Comparison of ENCODE assay signal across 11 cellular contexts in the genomic region with DNA sequence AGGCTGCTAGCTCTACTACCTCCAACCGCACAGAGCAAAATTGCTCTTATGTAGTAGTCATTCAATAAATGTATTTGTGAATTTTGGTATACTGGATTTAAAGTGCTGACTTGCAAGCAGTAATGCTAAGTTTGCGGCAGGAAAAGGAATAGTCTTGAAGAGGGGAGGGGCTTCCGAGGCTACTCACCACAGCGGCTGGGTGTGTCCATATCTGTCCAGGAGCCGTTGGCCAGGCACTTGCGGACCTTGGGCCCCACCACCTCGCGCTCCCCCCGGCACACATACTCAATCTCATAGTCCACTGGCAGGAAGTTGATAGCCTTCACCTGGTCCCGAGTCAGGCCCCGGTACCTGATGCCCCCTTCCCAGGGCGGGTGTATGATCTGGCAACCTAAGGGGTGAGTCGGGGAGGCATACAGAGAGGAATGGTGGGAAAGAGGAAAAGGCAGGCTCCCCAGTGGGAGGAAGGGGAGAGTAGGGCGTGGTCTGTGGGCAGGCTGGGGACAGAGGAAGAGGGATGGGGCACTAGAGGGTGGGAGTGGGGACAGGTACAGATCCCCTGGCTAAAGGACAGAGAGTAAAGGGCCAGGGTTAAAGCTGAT. TPM values are rescaled to one million over a fixed set of nuclear protein-coding genes. Genes with fewer than 3 reads are reported as not detected.
A peak's percentile ranks its signal among the peaks of the same experiment; 100 is the strongest.
DNase-seq lines count a peak whose midpoint lies in the region; ATAC-seq lines count a peak whose summit lies in the region.
"Had no signal": no experiment of that assay in that cellular context is flagged by ENCODE, and none has a peak within 500 bp of the region (broad histone marks: within the 10 kb centered on the region; RNA-seq: fewer than 3 reads in every experiment).

No MANE protein-coding gene starts in this region.

- no peak overlapping the region for H3K27ac ChIP-seq in iPS-18a (ENCODE audit: low read length)

- H3K9me3 ChIP-seq in iPS-18a (ENCODE audit: control insufficient read depth, low read depth, low read length), result no peaks in the 10 kb centered on the region

- ATAC-seq in stimulated activated naive CD8-positive, alpha-beta T cell treated with anti-CD3 and anti-CD28 coated beads, Interleukin-15, Interleukin-2, amounts not matched to agents 100 U/mL and 50 U/mL, for 24 hours, result no peak

- H3K27me3 Mint-ChIP-seq in stimulated activated naive CD8-positive, alpha-beta T cell treated with anti-CD3 and anti-CD28 coated beads, Interleukin-15, Interleukin-2, amounts not matched to agents 100 ng/mL and 50 ng/mL, for 24 hours, result peaks cover 13% of the 10 kb centered on the region
- H3K27me3 Mint-ChIP-seq in activated naive CD8-positive, alpha-beta T cell treated with anti-CD3 and anti-CD28 coated beads for 36 hours, result peaks cover 10% of the 10 kb centered on the region

- H3K4me1 ChIP-seq in iPS-18a (ENCODE audit: control insufficient read depth, low read depth, low read length), result peaks cover 35% of the 10 kb centered on the region

- peak overlapping the region; percentile 74 for H3K27ac Mint-ChIP-seq in stimulated activated naive CD8-positive, alpha-beta T cell treated with anti-CD3 and anti-CD28 coated beads, Interleukin-15, Interleukin-2, amounts not matched to agents 100 ng/mL and 50 ng/mL, for 24 hours
- H3K27ac Mint-ChIP-seq in activated naive CD8-positive, alpha-beta T cell treated with anti-CD3 and anti-CD28 coated beads for 36 hours, result no peak overlapping the region

- peak overlapping the region; percentile 87 for H3K4me3 Mint-ChIP-seq in stimulated activated naive CD8-positive, alpha-beta T cell treated with anti-CD3 and anti-CD28 coated beads, Interleukin-15, Interleukin-2, amounts not matched to agents 100 ng/mL and 50 ng/mL, for 24 hours
- peak overlapping the region; percentile 80 for H3K4me3 Mint-ChIP-seq in activated naive CD8-positive, alpha-beta T cell treated with anti-CD3 and anti-CD28 coated beads for 36 hours

- H3K36me3 Mint-ChIP-seq in stimulated activated naive CD8-positive, alpha-beta T cell treated with anti-CD3 and anti-CD28 coated beads, Interleukin-15, Interleukin-2, amounts not matched to agents 100 ng/mL and 50 ng/mL, for 24 hours (ENCODE audit: low read depth), result no peaks in the 10 kb centered on the region
- peaks cover 1% of the 10 kb centered on the region for H3K36me3 Mint-ChIP-seq in activated naive CD8-positive, alpha-beta T cell treated with anti-CD3 and anti-CD28 coated beads for 36 hours

- peaks cover 55% of the 10 kb centered on the region for H3K4me1 Mint-ChIP-seq in stimulated activated naive CD8-positive, alpha-beta T cell treated with anti-CD3 and anti-CD28 coated beads, Interleukin-15, Interleukin-2, amounts not matched to agents 100 ng/mL and 50 ng/mL, for 24 hours (ENCODE audit: low read depth)
- H3K4me1 Mint-ChIP-seq in activated naive CD8-positive, alpha-beta T cell treated with anti-CD3 and anti-CD28 coated beads for 36 hours, result peaks cover 33% of the 10 kb centered on the region

- H3K36me3 ChIP-seq in iPS-18a (ENCODE audit: control insufficient read depth, low read depth, low read length), result no peaks in the 10 kb centered on the region

- peak overlapping the region; percentile 73 for H3K9ac ChIP-seq in iPS-18a (ENCODE audit: low read length)

- no peaks in the 10 kb centered on the region for H3K9me3 Mint-ChIP-seq in stimulated activated naive CD8-positive, alpha-beta T cell treated with anti-CD3 and anti-CD28 coated beads, Interleukin-15, Interleukin-2, amounts not matched to agents 100 ng/mL and 50 ng/mL, for 24 hours
- no peaks in the 10 kb centered on the region for H3K9me3 Mint-ChIP-seq in activated naive CD8-positive, alpha-beta T cell treated with anti-CD3 and anti-CD28 coated beads for 36 hours

- H3K4me3 ChIP-seq in iPS-18a (ENCODE audit: low read length), result peak overlapping the region; percentile 85

- no peaks in the 10 kb centered on the region for H3K27me3 ChIP-seq in iPS-18a (ENCODE audit: control insufficient read depth, insufficient read depth, low read length)

- DNase-seq in stimulated activated naive CD8-positive, alpha-beta T cell treated with anti-CD3 and anti-CD28 coated beads, Interleukin-15, Interleukin-2, amounts not matched to agents 100 U/mL and 50 U/mL, for 24 hours, result no peak
- no peak for DNase-seq in activated naive CD8-positive, alpha-beta T cell treated with anti-CD3 and anti-CD28 coated beads for 36 hours
- no peak for DNase-seq in stimulated activated CD4-positive, alpha-beta T cell treated with anti-CD3 and anti-CD28 coated beads, Interleukin-4, amount 100 ng/mL, for 4 hours
- DNase-seq in DMS 273 (lab: John Stamatoyannopoulos, UW; ENCODE audit: unreplicated experiment) (no peak), T1000 (lab: John Stamatoyannopoulos, UW) (no peak), DMS114 treated with DMSO at 0.1 percent for 48 hours (lab: John Stamatoyannopoulos, UW; ENCODE audit: unreplicated experiment) (no peak)
- DNase-seq: NCI-H2171 had no signal

RNA-seq across cellular contexts. Expression of a gene that starts 1.7 kb away (rescaled TPM):
- 1 to 10 TPM; 7.2 to 7.6 TPM for total RNA-seq in activated naive CD8-positive, alpha-beta T cell treated with anti-CD3 and anti-CD28 coated beads for 36 hours

RNA-seq across cellular contexts. Expression of a gene that starts 25.6 kb away (rescaled TPM):
- not detected for total RNA-seq in activated naive CD8-positive, alpha-beta T cell treated with anti-CD3 and anti-CD28 coated beads for 36 hours
- total RNA-seq: dermis microvascular lymphatic vessel endothelial cell, mononuclear cell had no signal

RNA-seq across cellular contexts. Expression of a gene that starts 46.4 kb away (rescaled TPM):
- total RNA-seq in activated naive CD8-positive, alpha-beta T cell treated with anti-CD3 and anti-CD28 coated beads for 36 hours, result not detected
- total RNA-seq: dermis microvascular lymphatic vessel endothelial cell had no signal

RNA-seq across cellular contexts. Expression of a gene that starts 49.6 kb away (rescaled TPM):
- total RNA-seq in activated naive CD8-positive, alpha-beta T cell treated with anti-CD3 and anti-CD28 coated beads for 36 hours, result 10 to 100 TPM; 10.6 to 11.5 TPM
- total RNA-seq: mononuclear cell had no signal
